In genomic region chr12:30795410-30795659, GRCh38 we compare ENCODE assay signal across 7 cellular contexts. TPM values are rescaled to one million over a fixed set of nuclear protein-coding genes. Genes with fewer than 3 reads are reported as not detected.
DNase-seq lines count a peak whose midpoint lies in the region; ATAC-seq and TF ChIP-seq lines count a peak whose summit lies in the region.

No MANE protein-coding gene starts in this region.

- H3K27me3 ChIP-seq in hepatocyte = peaks cover 2% of the 10 kb centered on the region
- peaks cover 0 to 40% (median 15%) of the 10 kb centered on the region in 7 donors for H3K27me3 ChIP-seq in spleen (replicated peaks in 1 of 7)
- no peaks in the 10 kb centered on the region for H3K27me3 ChIP-seq in body of pancreas

- H3K9me3 Mint-ChIP-seq in activated CD8-positive, alpha-beta T cell treated with anti-CD3 and anti-CD28 coated beads, Interleukin-2, amount 10 ng/mL, durations not matched to agents 7 days and 5 days (ENCODE audit: insufficient read depth) = no peaks in the 10 kb centered on the region

- H3K4me1 ChIP-seq in hepatocyte (ENCODE audit: insufficient read depth) (peaks cover 8% of the 10 kb centered on the region), spleen (peaks cover 9 to 35% (median 25%) of the 10 kb centered on the region in 6 donors), body of pancreas (peaks cover 15% of the 10 kb centered on the region)

- H3K4me1 Mint-ChIP-seq in activated CD8-positive, alpha-beta T cell treated with anti-CD3 and anti-CD28 coated beads, Interleukin-2, amount 10 ng/mL, durations not matched to agents 7 days and 5 days (ENCODE audit: low read depth) = peaks cover 27% of the 10 kb centered on the region

- peak overlapping the region; percentile 80 for H3K4me3 Mint-ChIP-seq in activated CD8-positive, alpha-beta T cell treated with anti-CD3 and anti-CD28 coated beads, Interleukin-2, amount 10 ng/mL, durations not matched to agents 7 days and 5 days

- ATAC-seq in HG02981 (IDR thresholded peaks at IDR 0.05; ENCODE audit: unreplicated experiment) (peak; percentile 9), body of pancreas (no peak)
- ATAC-seq in activated CD8-positive, alpha-beta T cell treated with anti-CD3 and anti-CD28 coated beads, Interleukin-2, amount 10 ng/mL, durations not matched to agents 7 days and 5 days = no peak

- H3K4me2 ChIP-seq in hepatocyte = peak overlapping the region; percentile 94

- WGBS in hepatocyte (ENCODE audit: low lambda C conversion rate, missing lambda C conversion rate) = 23% methylated on average over 11 of the region's 14 CpGs
- WGBS in spleen, 5 donors = 14 to 22% (median 17%) methylated on average over 8 to 14 of the region's 14 CpGs
- 25 to 45% methylated on average over 12 to 14 of the region's 14 CpGs for WGBS in body of pancreas, 2 donors

- H3K4me3 ChIP-seq in hepatocyte (no peak overlapping the region), spleen (peak overlapping the region; percentile 48 to 73 (median 52)), body of pancreas (no peak overlapping the region)

- TF ChIP-seq POLR2A in spleen (IDR thresholded peaks at IDR 0.05) (no peak), body of pancreas (IDR thresholded peaks at IDR 0.05) (no peak)

- TF ChIP-seq CTCF in hepatocyte (IDR thresholded peaks at IDR 0.05; ENCODE audit: poor library complexity) = no peak
- no peak for TF ChIP-seq CTCF in spleen (IDR thresholded peaks at IDR 0.05 in 8 of 11, conservative IDR thresholded peaks at IDR 0.05 in 3 of 11)
- TF ChIP-seq CTCF in body of pancreas (IDR thresholded peaks at IDR 0.05) = no peak

- peaks cover 46% of the 10 kb centered on the region for H3K27me3 Mint-ChIP-seq in activated CD8-positive, alpha-beta T cell treated with anti-CD3 and anti-CD28 coated beads, Interleukin-2, amount 10 ng/mL, durations not matched to agents 7 days and 5 days (ENCODE audit: low read depth)

- peak overlapping the region; percentile 77 for H3K27ac Mint-ChIP-seq in activated CD8-positive, alpha-beta T cell treated with anti-CD3 and anti-CD28 coated beads, Interleukin-2, amount 10 ng/mL, durations not matched to agents 7 days and 5 days

- intact Hi-C loops in spleen (cut with DNase I; ENCODE audit: low total_unique reads) = no loop called here
- intact Hi-C loops in body of pancreas (cut with DNase I) = no loop called here

- H3K79me2 ChIP-seq in hepatocyte = no peaks in the 10 kb centered on the region

- no peaks in the 10 kb centered on the region for H3K36me3 Mint-ChIP-seq in activated CD8-positive, alpha-beta T cell treated with anti-CD3 and anti-CD28 coated beads, Interleukin-2, amount 10 ng/mL, durations not matched to agents 7 days and 5 days (ENCODE audit: low read depth)

- no peaks in the 10 kb centered on the region for H4K20me1 ChIP-seq in hepatocyte (ENCODE audit: insufficient read depth, poor library complexity, severe bottlenecking)

- peak; percentile 37 for DNase-seq in activated CD8-positive, alpha-beta T cell treated with anti-CD3 and anti-CD28 coated beads, Interleukin-2, amount 10 ng/mL, durations not matched to agents 7 days and 5 days
- DNase-seq in hepatocyte (ENCODE audit: low spot score) (no peak), spleen (no peak), body of pancreas (no peak), activated gamma-delta T cell (lab: John Stamatoyannopoulos, UW) (no peak), dedifferentiated amniotic fluid mesenchymal stem cell (ENCODE audit: extremely low spot score) (no peak)

- H3K36me3 ChIP-seq in hepatocyte (replicated peaks; ENCODE audit: insufficient read depth, low read depth) = no peaks in the 10 kb centered on the region
- H3K36me3 ChIP-seq in spleen = no peaks in the 10 kb centered on the region
- H3K36me3 ChIP-seq in body of pancreas (replicated peaks in 1 of 2; ENCODE audit: insufficient read depth in 1 of 2, low read depth in 2 of 2) = no peaks in the 10 kb centered on the region

- CTCF ChIA-PET in activated CD8-positive, alpha-beta T cell treated with anti-CD3 and anti-CD28 coated beads, Interleukin-2, amount 10 ng/mL, durations not matched to agents 7 days and 5 days (lab: Charles Lee) = interaction anchor here (1.0 to 2.8 kb wide), 4 partner anchors 12 to 100 kb away, joined by 3 to 12 read pairs (median 6); partner anchors contain the start of genes CAPRIN2 and IPO8

- H3K9me2 ChIP-seq in hepatocyte (replicated peaks; ENCODE audit: insufficient read depth) = no peaks in the 10 kb centered on the region

- no peak overlapping the region for H3K27ac ChIP-seq in hepatocyte
- H3K27ac ChIP-seq in spleen = peak overlapping the region; percentile 10 to 83 (median 74)
- no peak overlapping the region for H3K27ac ChIP-seq in body of pancreas

- POLR2A ChIA-PET in activated CD8-positive, alpha-beta T cell treated with anti-CD3 and anti-CD28 coated beads, Interleukin-2, amount 10 ng/mL, durations not matched to agents 7 days and 5 days (lab: Charles Lee) = no interaction called here

- peak overlapping the region; percentile 55 for H2AFZ ChIP-seq in hepatocyte

- H3K9me3 ChIP-seq in hepatocyte (ENCODE audit: low read depth) = no peaks in the 10 kb centered on the region
- no peaks in the 10 kb centered on the region for H3K9me3 ChIP-seq in spleen
- H3K9me3 ChIP-seq in body of pancreas = no peaks in the 10 kb centered on the region

RNA-seq across cellular contexts. Expression of gene CAPRIN2, which starts 40.6 kb away (rescaled TPM):
- total RNA-seq in activated CD8-positive, alpha-beta T cell treated with anti-CD3 and anti-CD28 coated beads, Interleukin-2, amount 10 ng/mL, durations not matched to agents 7 days and 5 days = 10 to 100 TPM in 1 of 2 experiments, 1 to 10 TPM in 1; 8.9 to 10.7 TPM
- total RNA-seq in hepatocyte (25.4 and 30.7 TPM in 2 replicates), spleen (10 to 100 TPM; 20.5 to 54.5 (median 26.8) TPM), body of pancreas (10 to 100 TPM; 20.8 to 30.4 TPM)
- polyA plus RNA-seq in hepatocyte (19.0 and 23.0 TPM in 2 replicates), spleen (10 to 100 TPM; 11.4 to 22.9 (median 16.4) TPM)

Comparison
In these comparisons a context has a peak if more than half of its experiments do, and no peak if none do; other contexts are left out.
1. H3K27ac ChIP-seq: peak in spleen (8 of 8); none in hepatocyte (single experiment) and body of pancreas (0 of 4).
2. H3K4me3 ChIP-seq: peak in spleen (8 of 8); none in hepatocyte (single experiment) and body of pancreas (0 of 2).